ENCODE assay signal across 8 cellular contexts in the genomic region with DNA sequence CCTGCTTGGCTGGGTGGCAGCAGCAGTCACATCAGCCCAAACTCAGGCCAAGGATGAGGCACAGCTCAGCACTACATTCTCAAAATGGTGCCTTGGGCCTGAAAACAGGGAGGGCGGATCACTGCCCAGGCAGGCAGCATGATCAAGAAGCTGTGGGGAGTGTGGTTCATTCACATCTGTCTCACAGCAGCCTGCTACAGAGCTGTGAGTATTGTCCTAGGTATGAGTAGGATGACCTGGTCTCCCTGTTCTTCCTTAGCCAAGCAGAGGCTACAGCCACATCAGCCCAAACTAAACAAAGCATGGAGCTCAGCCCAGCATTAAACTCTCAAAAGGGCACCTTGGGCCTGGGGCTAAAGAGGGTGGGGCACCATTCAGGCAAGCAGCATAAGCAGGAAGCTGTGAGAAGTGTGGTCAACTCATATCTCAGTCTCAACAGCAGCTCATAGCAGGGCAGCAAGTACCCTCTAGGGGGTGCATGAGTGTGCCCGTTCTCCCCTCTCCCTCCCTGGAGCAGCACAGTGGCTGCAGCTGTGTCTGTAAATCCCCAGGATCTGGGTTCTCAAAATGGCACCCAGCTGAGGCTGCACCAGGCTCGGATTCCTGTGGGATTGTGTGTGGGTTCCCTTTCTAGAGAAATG.
DNase-seq lines count a peak whose midpoint lies in the region; ATAC-seq, FAIRE-seq and TF ChIP-seq lines count a peak whose summit lies in the region.

No MANE protein-coding gene starts in this region.

- H3K27ac ChIP-seq in esophagus muscularis mucosa (replicated peaks in 1 of 4), result no peak overlapping the region

- H3K27me3 ChIP-seq in esophagus muscularis mucosa, result no peaks in the 10 kb centered on the region

- FAIRE-seq in GM19239 (lab: Jason Lieb, UNC), result peak; percentile 45

- intact Hi-C loops in esophagus muscularis mucosa (cut with DNase I), result no loop called here

- peak; percentile 98 for ATAC-seq in HG03135 (IDR thresholded peaks at IDR 0.05; ENCODE audit: unreplicated experiment)

- H3K36me3 ChIP-seq in esophagus muscularis mucosa, result no peaks in the 10 kb centered on the region

- no peak overlapping the region for H3K4me3 ChIP-seq in astrocyte of the spinal cord (ENCODE audit: low read depth, low read length)
- H3K4me3 ChIP-seq in esophagus muscularis mucosa, result no peak overlapping the region

- no peak for TF ChIP-seq POLR2A in esophagus muscularis mucosa (IDR thresholded peaks at IDR 0.05; ENCODE audit: low read depth)

- TF ChIP-seq CTCF in astrocyte of the spinal cord (IDR thresholded peaks at IDR 0.05; ENCODE audit: low read depth, low read length) (peak; percentile 42), esophagus muscularis mucosa (IDR thresholded peaks at IDR 0.05) (no peak)

- TF ChIP-seq EP300 in esophagus muscularis mucosa (IDR thresholded peaks at IDR 0.05), result no peak

- H3K9me3 ChIP-seq in esophagus muscularis mucosa, result no peaks in the 10 kb centered on the region

- H3K4me1 ChIP-seq in esophagus muscularis mucosa, result no peaks in the 10 kb centered on the region

- DNase-seq in CD1c-positive myeloid dendritic cell (ENCODE audit: extremely low spot score) (peak; percentile 15), GM19239 (ENCODE audit: insufficient read length, low spot score) (peak; percentile 16), SW480 (ENCODE audit: low spot score) (peak; percentile 56), astrocyte of the spinal cord (ENCODE audit: low read depth, low spot score) (peak; percentile 13), midbrain (lab: John Stamatoyannopoulos, UW) (peak; percentile 5), GM19240 (ENCODE audit: insufficient read length, low spot score) (no peak), esophagus muscularis mucosa (ENCODE audit: extremely low spot score) (no peak)

- WGBS in esophagus muscularis mucosa, result 59% methylated on average over 3 of the region's 3 CpGs

- in situ Hi-C loops in astrocyte of the spinal cord (cut with HindIII; ENCODE audit: low sequenced_read_pairs), result no loop called here

Comparison
In these comparisons a context has a peak if more than half of its experiments do, and no peak if none do; other contexts are left out.
1. DNase-seq: peak in CD1c-positive myeloid dendritic cell (single experiment), GM19239 (single experiment), SW480 (single experiment), astrocyte of the spinal cord (single experiment) and midbrain (single experiment); none in GM19240 (single experiment) and esophagus muscularis mucosa (single experiment).